29 cellular contexts compared by ENCODE assay signal in genomic region chr9:133929599-133929998, GRCh38.
"Had no signal": no experiment of that assay in that cellular context is flagged by ENCODE, and none has a peak within 500 bp of the region (broad histone marks: within the 10 kb centered on the region; RNA-seq: fewer than 3 reads in every experiment).

No MANE protein-coding gene starts in this region.

- H3K4me2 ChIP-seq: SK-N-SH had no signal

- H3K9ac ChIP-seq: SK-N-SH had no signal

- H3K9me3 ChIP-seq: ascending aorta, SJCRH30, SK-N-SH had no signal

- H3K9me3 Mint-ChIP-seq: activated CD4-positive, alpha-beta memory T cell treated with anti-CD3 and anti-CD28 coated beads for 36 hours; activated naive CD8-positive, alpha-beta T cell treated with anti-CD3 and anti-CD28 coated beads, Interleukin-2, amount 50 U/mL, for 24 hours; activated T-cell treated with anti-CD3 and anti-CD28 coated beads, Interleukin-2, amount 50 U/mL, for 4 hours had no signal

- ATAC-seq: activated naive CD4-positive, alpha-beta T cell treated with anti-CD3 and anti-CD28 coated beads, Interleukin-2, amount 50 U/mL, for 72 hours; activated naive CD8-positive, alpha-beta T cell treated with anti-CD3 and anti-CD28 coated beads, Interleukin-2, amount 50 U/mL, for 24 hours; activated T-cell treated with anti-CD3 and anti-CD28 coated beads, Interleukin-2, amount 50 U/mL, for 4 hours; Panc1 had no signal

- H3K27ac Mint-ChIP-seq: activated CD4-positive, alpha-beta memory T cell treated with anti-CD3 and anti-CD28 coated beads for 36 hours; activated CD4-positive, alpha-beta T cell treated with anti-CD3 and anti-CD28 coated beads, Interleukin-2, amount 10 ng/mL, durations not matched to agents 7 days and 5 days; activated naive CD4-positive, alpha-beta T cell treated with anti-CD3 and anti-CD28 coated beads, Interleukin-2, amount 50 U/mL, for 72 hours; activated naive CD8-positive, alpha-beta T cell treated with anti-CD3 and anti-CD28 coated beads, Interleukin-2, amount 50 U/mL, for 24 hours had no signal

- H3K4me3 Mint-ChIP-seq: activated CD4-positive, alpha-beta memory T cell treated with anti-CD3 and anti-CD28 coated beads for 36 hours; activated CD4-positive, alpha-beta T cell treated with anti-CD3 and anti-CD28 coated beads, Interleukin-2, amount 10 ng/mL, durations not matched to agents 7 days and 5 days; activated naive CD8-positive, alpha-beta T cell treated with anti-CD3 and anti-CD28 coated beads, Interleukin-2, amount 50 U/mL, for 24 hours; activated T-cell treated with anti-CD3 and anti-CD28 coated beads, Interleukin-2, amount 50 U/mL, for 4 hours had no signal

- H3K4me1 ChIP-seq: ascending aorta had no signal

- H3K27ac ChIP-seq: ascending aorta, brain microvascular endothelial cell, cardiac muscle cell, SJCRH30, VCaP had no signal

- H3K27me3 ChIP-seq: ascending aorta, brain microvascular endothelial cell, cardiac muscle cell, SJCRH30 had no signal

- H3K36me3 Mint-ChIP-seq: activated CD4-positive, alpha-beta memory T cell treated with anti-CD3 and anti-CD28 coated beads for 36 hours; activated naive CD4-positive, alpha-beta T cell treated with anti-CD3 and anti-CD28 coated beads, Interleukin-2, amount 50 U/mL, for 72 hours had no signal

- H3K27me3 Mint-ChIP-seq: activated CD4-positive, alpha-beta memory T cell treated with anti-CD3 and anti-CD28 coated beads for 36 hours; activated CD4-positive, alpha-beta T cell treated with anti-CD3 and anti-CD28 coated beads, Interleukin-2, amount 10 ng/mL, durations not matched to agents 7 days and 5 days; activated naive CD8-positive, alpha-beta T cell treated with anti-CD3 and anti-CD28 coated beads, Interleukin-2, amount 50 U/mL, for 24 hours had no signal

- DNase-seq: activated CD4-positive, alpha-beta memory T cell treated with anti-CD3 and anti-CD28 coated beads for 36 hours; activated CD4-positive, alpha-beta T cell treated with anti-CD3 and anti-CD28 coated beads, Interleukin-2, amount 10 ng/mL, durations not matched to agents 7 days and 5 days; activated CD4-positive, CD25-positive, alpha-beta regulatory T cell; activated CD8-positive, alpha-beta memory T cell treated with anti-CD3 and anti-CD28 coated beads for 24 hours; activated effector memory CD4-positive, alpha-beta T cell treated with anti-CD3 and anti-CD28 coated beads, Interleukin-2, amount 50 U/mL, for 16 hours; activated naive CD4-positive, alpha-beta T cell treated with Interleukin-2 at 50 U/mL for 16 hours; activated naive CD8-positive, alpha-beta T cell treated with anti-CD3 and anti-CD28 coated beads, Interleukin-2, amount 50 U/mL, for 24 hours; activated T-cell treated with anti-CD3 and anti-CD28 coated beads, Interleukin-2, amount 50 U/mL, for 4 hours; amniotic stem cell; brain microvascular endothelial cell; cerebellar nuclear complex; Kasumi-1; NCI-H1048; NCI-H146; NCI-H187 treated with DMSO at 0.1 percent for 48 hours; NCI-H2081 treated with DMSO at 0.1 percent for 48 hours; NCI-H446; NCI-H524; OCI-M1; Right ventricle myocardium superior; RPMI8226; SJCRH30; SK-N-SH; T-helper 1 cell had no signal

- H3K4me1 Mint-ChIP-seq: activated CD4-positive, alpha-beta T cell treated with anti-CD3 and anti-CD28 coated beads, Interleukin-2, amount 10 ng/mL, durations not matched to agents 7 days and 5 days; activated naive CD8-positive, alpha-beta T cell treated with anti-CD3 and anti-CD28 coated beads, Interleukin-2, amount 50 U/mL, for 24 hours had no signal

- H3K4me3 ChIP-seq: ascending aorta, cardiac muscle cell, SJCRH30 had no signal

- H3K36me3 ChIP-seq: ascending aorta, brain microvascular endothelial cell, cardiac muscle cell had no signal
